35 cellular contexts compared by ENCODE assay signal in genomic region chrX:124680287-124680686, GRCh38.
"Had no signal": no experiment of that assay in that cellular context is flagged by ENCODE, and none has a peak within 500 bp of the region (broad histone marks: within the 10 kb centered on the region; RNA-seq: fewer than 3 reads in every experiment).

No MANE protein-coding gene starts in this region.

- H3K27ac Mint-ChIP-seq: activated B cell treated with CpG ODN at 0.5 μM for 24 hours; activated CD4-positive, alpha-beta memory T cell treated with anti-CD3 and anti-CD28 coated beads for 36 hours; activated CD4-positive, alpha-beta T cell treated with anti-CD3 and anti-CD28 coated beads, Interleukin-2, amount 10 ng/mL, durations not matched to agents 24 days and 14 days; activated CD8-positive, alpha-beta memory T cell treated with anti-CD3 and anti-CD28 coated beads, Interleukin-2, amount 10 ng/mL, durations not matched to agents 7 days and 5 days; activated CD8-positive, alpha-beta T cell treated with anti-CD3 and anti-CD28 coated beads, Interleukin-2, amount 10 ng/mL, durations not matched to agents 7 days and 5 days; activated naive CD4-positive, alpha-beta T cell treated with anti-CD3 and anti-CD28 coated beads, Interleukin-2, amount 10 ng/mL, durations not matched to agents 7 days and 5 days; activated naive CD4-positive, alpha-beta T cell treated with anti-CD3 and anti-CD28 coated beads, Interleukin-2, amount 50 U/mL, for 24 hours; activated naive CD8-positive, alpha-beta T cell; activated naive CD8-positive, alpha-beta T cell treated with anti-CD3 and anti-CD28 coated beads, Interleukin-2, amount 10 ng/mL, durations not matched to agents 7 days and 5 days; activated naive CD8-positive, alpha-beta T cell treated with anti-CD3 and anti-CD28 coated beads, Interleukin-2, amount 50 U/mL, for 24 hours; activated T-cell treated with anti-CD3 and anti-CD28 coated beads, Interleukin-2, amount 50 U/mL, for 24 hours; activated T-helper 2 cell treated with anti-CD3 and anti-CD28 coated beads, Interferon-gamma antibody, Interleukin-2, Interleukin-4, amounts not matched to agents 10 μg/mL and 5 μg/mL and 100 μg/mL, durations not matched to agents 14 hours and 24 hours and 36 hours; T-helper 1 cell treated with Interleukin-12 subunit alpha and Interleukin-12 subunit beta and Interleukin-4 antibody, amounts not matched to agents 30 μg/mL and 1 μg/mL, for 36 hours; T-helper 2 cell treated with Interferon-gamma antibody and Interleukin-4, amounts not matched to agents 5 μg/mL and 100 μg/mL, for 36 hours had no signal

- H3K9me3 Mint-ChIP-seq: activated B cell treated with CpG ODN at 0.5 μM for 24 hours; activated CD4-positive, alpha-beta T cell treated with anti-CD3 and anti-CD28 coated beads, Interleukin-2, amount 10 ng/mL, durations not matched to agents 24 days and 14 days; activated naive CD4-positive, alpha-beta T cell treated with anti-CD3 and anti-CD28 coated beads, Interleukin-2, amount 50 U/mL, for 24 hours; activated naive CD8-positive, alpha-beta T cell treated with anti-CD3 and anti-CD28 coated beads, Interleukin-2, amount 10 ng/mL, durations not matched to agents 7 days and 5 days had no signal

- H3K4me3 Mint-ChIP-seq: activated B cell treated with CpG ODN at 0.5 μM for 24 hours; activated CD4-positive, alpha-beta memory T cell treated with anti-CD3 and anti-CD28 coated beads for 36 hours; activated CD4-positive, alpha-beta T cell treated with anti-CD3 and anti-CD28 coated beads, Interleukin-2, amount 10 ng/mL, durations not matched to agents 24 days and 14 days; activated CD8-positive, alpha-beta memory T cell treated with anti-CD3 and anti-CD28 coated beads, Interleukin-2, amount 10 ng/mL, durations not matched to agents 7 days and 5 days; activated CD8-positive, alpha-beta T cell treated with anti-CD3 and anti-CD28 coated beads, Interleukin-2, amount 10 ng/mL, durations not matched to agents 7 days and 5 days; activated naive CD4-positive, alpha-beta T cell treated with anti-CD3 and anti-CD28 coated beads, Interleukin-2, amount 10 ng/mL, durations not matched to agents 7 days and 5 days; activated naive CD4-positive, alpha-beta T cell treated with anti-CD3 and anti-CD28 coated beads, Interleukin-2, amount 50 U/mL, for 24 hours; activated naive CD8-positive, alpha-beta T cell; activated naive CD8-positive, alpha-beta T cell treated with anti-CD3 and anti-CD28 coated beads, Interleukin-2, amount 10 ng/mL, durations not matched to agents 7 days and 5 days; activated naive CD8-positive, alpha-beta T cell treated with anti-CD3 and anti-CD28 coated beads, Interleukin-2, amount 50 U/mL, for 24 hours; activated T-cell treated with anti-CD3 and anti-CD28 coated beads, Interleukin-2, amount 50 U/mL, for 24 hours; T-helper 1 cell treated with Interleukin-12 subunit alpha and Interleukin-12 subunit beta and Interleukin-4 antibody, amounts not matched to agents 30 μg/mL and 1 μg/mL, for 36 hours; T-helper 2 cell treated with Interferon-gamma antibody and Interleukin-4, amounts not matched to agents 5 μg/mL and 100 μg/mL, for 36 hours had no signal

- H3K36me3 Mint-ChIP-seq: activated CD8-positive, alpha-beta memory T cell treated with anti-CD3 and anti-CD28 coated beads, Interleukin-2, amount 10 ng/mL, durations not matched to agents 7 days and 5 days; activated naive CD4-positive, alpha-beta T cell treated with anti-CD3 and anti-CD28 coated beads, Interleukin-2, amount 10 ng/mL, durations not matched to agents 7 days and 5 days; activated naive CD8-positive, alpha-beta T cell treated with anti-CD3 and anti-CD28 coated beads, Interleukin-2, amount 10 ng/mL, durations not matched to agents 7 days and 5 days had no signal

- ATAC-seq: activated CD8-positive, alpha-beta memory T cell treated with anti-CD3 and anti-CD28 coated beads, Interleukin-2, amount 10 ng/mL, durations not matched to agents 7 days and 5 days; activated CD8-positive, alpha-beta T cell treated with anti-CD3 and anti-CD28 coated beads, Interleukin-2, amount 10 ng/mL, durations not matched to agents 7 days and 5 days; activated naive CD8-positive, alpha-beta T cell treated with anti-CD3 and anti-CD28 coated beads, Interleukin-2, amount 50 U/mL, for 24 hours; body of pancreas had no signal

- H3K9me3 ChIP-seq: body of pancreas had no signal

- H3K4me3 ChIP-seq: body of pancreas, breast epithelium had no signal

- DNase-seq: activated B cell treated with CpG ODN at 0.5 μM for 24 hours; activated CD4-positive, alpha-beta memory T cell treated with anti-CD3 and anti-CD28 coated beads for 36 hours; activated CD4-positive, alpha-beta T cell treated with anti-CD3 and anti-CD28 coated beads for 4 hours; activated CD4-positive, alpha-beta T cell treated with anti-CD3 and anti-CD28 coated beads, Interleukin-2, amount 10 ng/mL, durations not matched to agents 24 days and 14 days; activated CD4-positive, alpha-beta T cell treated with anti-CD3 and anti-CD28 coated beads, Interleukin-2, amount 50 U/mL, for 1 hour; activated CD4-positive, alpha-beta T cell treated with anti-CD3 and anti-CD28 coated beads, Interleukin-2, amount 50 U/mL, for 4 hours; activated CD4-positive, CD25-positive, alpha-beta regulatory T cell treated with anti-CD3 and anti-CD28 coated beads, Interleukin-2, amount 50 U/mL, for 72 hours; activated CD8-positive, alpha-beta memory T cell treated with anti-CD3 and anti-CD28 coated beads for 24 hours; activated CD8-positive, alpha-beta memory T cell treated with anti-CD3 and anti-CD28 coated beads, Interleukin-2, amount 10 ng/mL, durations not matched to agents 7 days and 5 days; activated CD8-positive, alpha-beta memory T cell treated with anti-CD3 and anti-CD28 coated beads, Interleukin-2, amount 50 U/mL, for 48 hours; activated CD8-positive, alpha-beta T cell treated with anti-CD3 and anti-CD28 coated beads, Interleukin-2, amount 10 ng/mL, durations not matched to agents 7 days and 5 days; activated effector memory CD4-positive, alpha-beta T cell treated with Interleukin-2 at 50 U/mL for 16 hours; activated gamma-delta T cell; activated naive CD4-positive, alpha-beta T cell treated with anti-CD3 and anti-CD28 coated beads, Interleukin-2, amount 10 ng/mL, durations not matched to agents 7 days and 5 days; activated naive CD4-positive, alpha-beta T cell treated with Interleukin-2 at 50 U/mL for 16 hours; activated naive CD8-positive, alpha-beta T cell treated with anti-CD3 and anti-CD28 coated beads, Interleukin-2, amount 10 ng/mL, durations not matched to agents 7 days and 5 days; activated naive CD8-positive, alpha-beta T cell treated with anti-CD3 and anti-CD28 coated beads, Interleukin-2, amount 50 U/mL, for 24 hours; activated T-cell treated with anti-CD3 and anti-CD28 coated beads, Interleukin-2, amount 50 U/mL, for 24 hours; activated T-cell treated with anti-CD3 and anti-CD28 coated beads, Interleukin-2, amount 50 U/mL, for 48 hours; amygdala; anterior cingulate cortex; body of pancreas; brain microvascular endothelial cell; central memory CD4-positive, alpha-beta T cell; T-helper 1 cell; T-helper 2 cell; T-helper 9 cell had no signal

- FAIRE-seq: TTC549 had no signal

- H3K36me3 ChIP-seq: brain microvascular endothelial cell, breast epithelium had no signal

- H3K4me1 Mint-ChIP-seq: activated B cell treated with CpG ODN at 0.5 μM for 24 hours; activated CD4-positive, alpha-beta T cell treated with anti-CD3 and anti-CD28 coated beads, Interleukin-2, amount 10 ng/mL, durations not matched to agents 24 days and 14 days; activated CD8-positive, alpha-beta memory T cell treated with anti-CD3 and anti-CD28 coated beads, Interleukin-2, amount 10 ng/mL, durations not matched to agents 7 days and 5 days; activated naive CD4-positive, alpha-beta T cell treated with anti-CD3 and anti-CD28 coated beads, Interleukin-2, amount 10 ng/mL, durations not matched to agents 7 days and 5 days; activated naive CD4-positive, alpha-beta T cell treated with anti-CD3 and anti-CD28 coated beads, Interleukin-2, amount 50 U/mL, for 24 hours; activated naive CD8-positive, alpha-beta T cell treated with anti-CD3 and anti-CD28 coated beads, Interleukin-2, amount 10 ng/mL, durations not matched to agents 7 days and 5 days; activated naive CD8-positive, alpha-beta T cell treated with anti-CD3 and anti-CD28 coated beads, Interleukin-2, amount 50 U/mL, for 24 hours had no signal

- H3K27ac ChIP-seq: body of pancreas, brain microvascular endothelial cell, breast epithelium, VCaP had no signal

- H3K27me3 Mint-ChIP-seq: activated B cell treated with CpG ODN at 0.5 μM for 24 hours; activated CD4-positive, alpha-beta memory T cell treated with anti-CD3 and anti-CD28 coated beads for 36 hours; activated CD4-positive, alpha-beta T cell treated with anti-CD3 and anti-CD28 coated beads, Interleukin-2, amount 10 ng/mL, durations not matched to agents 24 days and 14 days; activated CD8-positive, alpha-beta memory T cell treated with anti-CD3 and anti-CD28 coated beads, Interleukin-2, amount 10 ng/mL, durations not matched to agents 7 days and 5 days; activated naive CD4-positive, alpha-beta T cell treated with anti-CD3 and anti-CD28 coated beads, Interleukin-2, amount 10 ng/mL, durations not matched to agents 7 days and 5 days; activated naive CD4-positive, alpha-beta T cell treated with anti-CD3 and anti-CD28 coated beads, Interleukin-2, amount 50 U/mL, for 24 hours; activated naive CD8-positive, alpha-beta T cell; activated naive CD8-positive, alpha-beta T cell treated with anti-CD3 and anti-CD28 coated beads, Interleukin-2, amount 10 ng/mL, durations not matched to agents 7 days and 5 days; activated naive CD8-positive, alpha-beta T cell treated with anti-CD3 and anti-CD28 coated beads, Interleukin-2, amount 50 U/mL, for 24 hours; activated T-cell treated with anti-CD3 and anti-CD28 coated beads, Interleukin-2, amount 50 U/mL, for 24 hours had no signal

- H3K27me3 ChIP-seq: body of pancreas, brain microvascular endothelial cell, breast epithelium had no signal

- H3K4me1 ChIP-seq: body of pancreas, breast epithelium had no signal
